ENCODE assay signal across 8 cellular contexts in genomic region chr17:49996495-49997255, GRCh38. TPM values are rescaled to one million over a fixed set of nuclear protein-coding genes. Genes with fewer than 3 reads are reported as not detected.
DNase-seq lines count a peak whose midpoint lies in the region; ATAC-seq lines count a peak whose summit lies in the region.

No MANE protein-coding gene starts in this region.

- peaks cover 5% of the 10 kb centered on the region for H3K36me3 Mint-ChIP-seq in activated CD4-positive, alpha-beta T cell treated with anti-CD3 and anti-CD28 coated beads, Interleukin-2, amount 10 ng/mL, durations not matched to agents 7 days and 5 days (ENCODE audit: low read depth)

- peaks cover 67% of the 10 kb centered on the region for H3K27me3 Mint-ChIP-seq in activated CD4-positive, alpha-beta T cell treated with anti-CD3 and anti-CD28 coated beads, Interleukin-2, amount 10 ng/mL, durations not matched to agents 7 days and 5 days

- DNase-seq in NCI-H1417 (lab: John Stamatoyannopoulos, UW): peak; percentile 39 to 78 (median 72)
- no peak for DNase-seq in NCI-H1417 treated with DMSO at 0.1 percent for 48 hours (lab: John Stamatoyannopoulos, UW)
- DNase-seq in NCI-H2196 (lab: John Stamatoyannopoulos, UW; ENCODE audit: unreplicated experiment): peak; percentile 71
- DNase-seq in activated CD4-positive, alpha-beta T cell treated with anti-CD3 and anti-CD28 coated beads, Interleukin-2, amount 10 ng/mL, durations not matched to agents 7 days and 5 days: peak; percentile 56
- DNase-seq in effector memory CD4-positive, alpha-beta T cell: peak; percentile 25 to 52 (median 34)
- DNase-seq in midbrain (lab: John Stamatoyannopoulos, UW): peak; percentile 21
- peak; percentile 26 to 43 for DNase-seq in stimulated activated CD8-positive, alpha-beta memory T cell treated with anti-CD3 and anti-CD28 coated beads, Interleukin-7, amount 100 ng/mL, for 4 hours (ENCODE audit: low read depth in 2 of 2)

- no peaks in the 10 kb centered on the region for H3K9me3 Mint-ChIP-seq in activated CD4-positive, alpha-beta T cell treated with anti-CD3 and anti-CD28 coated beads, Interleukin-2, amount 10 ng/mL, durations not matched to agents 7 days and 5 days

- no peaks in the 10 kb centered on the region for H3K9me3 ChIP-seq in effector memory CD4-positive, alpha-beta T cell (ENCODE audit: control insufficient read depth, low read length)

- peaks cover 33% of the 10 kb centered on the region for H3K4me1 Mint-ChIP-seq in activated CD4-positive, alpha-beta T cell treated with anti-CD3 and anti-CD28 coated beads, Interleukin-2, amount 10 ng/mL, durations not matched to agents 7 days and 5 days

- CTCF ChIA-PET in activated CD4-positive, alpha-beta T cell treated with anti-CD3 and anti-CD28 coated beads, Interleukin-2, amount 10 ng/mL, durations not matched to agents 7 days and 5 days (lab: Charles Lee): interaction anchor here (0.6 to 6.3 kb wide), 41 partner anchors 8 to 440 kb away, joined by 3 to 51 read pairs (median 4); partner anchors contain the start of genes ITGA3, PDK2, SLC35B1 and TAC4

- H3K4me3 ChIP-seq in effector memory CD4-positive, alpha-beta T cell (ENCODE audit: insufficient read depth, low read depth, low read length, poor library complexity, severe bottlenecking): peak overlapping the region; percentile 37

- no peak overlapping the region for H3K27ac ChIP-seq in effector memory CD4-positive, alpha-beta T cell (ENCODE audit: insufficient read depth, low read length, poor library complexity, severe bottlenecking)

- H3K4me3 Mint-ChIP-seq in activated CD4-positive, alpha-beta T cell treated with anti-CD3 and anti-CD28 coated beads, Interleukin-2, amount 10 ng/mL, durations not matched to agents 7 days and 5 days: peak overlapping the region; percentile 33

- H3K27me3 ChIP-seq in effector memory CD4-positive, alpha-beta T cell (replicated peaks; ENCODE audit: control insufficient read depth, insufficient read depth, low read length, poor library complexity, severe bottlenecking): peaks cover 61% of the 10 kb centered on the region

- H3K27ac Mint-ChIP-seq in activated CD4-positive, alpha-beta T cell treated with anti-CD3 and anti-CD28 coated beads, Interleukin-2, amount 10 ng/mL, durations not matched to agents 7 days and 5 days: no peak overlapping the region

- ATAC-seq in GM21529 (IDR thresholded peaks at IDR 0.05; ENCODE audit: unreplicated experiment): no peak

- no peaks in the 10 kb centered on the region for H3K36me3 ChIP-seq in effector memory CD4-positive, alpha-beta T cell (ENCODE audit: control insufficient read depth, insufficient read depth, low read length)

- POLR2A ChIA-PET in activated CD4-positive, alpha-beta T cell treated with anti-CD3 and anti-CD28 coated beads, Interleukin-2, amount 10 ng/mL, durations not matched to agents 7 days and 5 days (lab: Charles Lee): no interaction called here

- H3K4me1 ChIP-seq in effector memory CD4-positive, alpha-beta T cell (ENCODE audit: control insufficient read depth, insufficient read depth, low read length, poor library complexity, severe bottlenecking): peaks cover 29% of the 10 kb centered on the region

RNA-seq across cellular contexts. Expression of gene DLX3, which starts 1.7 kb away (rescaled TPM):
- total RNA-seq in activated CD4-positive, alpha-beta T cell treated with anti-CD3 and anti-CD28 coated beads, Interleukin-2, amount 10 ng/mL, durations not matched to agents 7 days and 5 days: not detected

RNA-seq across cellular contexts. Expression of gene DLX4, which starts 27.7 kb away (rescaled TPM):
- under 1 TPM; 0.17 to 0.35 TPM for total RNA-seq in activated CD4-positive, alpha-beta T cell treated with anti-CD3 and anti-CD28 coated beads, Interleukin-2, amount 10 ng/mL, durations not matched to agents 7 days and 5 days

RNA-seq across cellular contexts. Expression of gene ITGA3, which starts 59.2 kb away (rescaled TPM):
- 1 to 10 TPM; 5.8 to 7.9 TPM for total RNA-seq in activated CD4-positive, alpha-beta T cell treated with anti-CD3 and anti-CD28 coated beads, Interleukin-2, amount 10 ng/mL, durations not matched to agents 7 days and 5 days
